Comparison of ENCODE assay signal across 28 cellular contexts in genomic region chr4:129474698-129475097, GRCh38.
"Had no signal": no experiment of that assay in that cellular context is flagged by ENCODE, and none has a peak within 500 bp of the region (broad histone marks: within the 10 kb centered on the region; RNA-seq: fewer than 3 reads in every experiment).

No MANE protein-coding gene starts in this region.

- H3K79me2 ChIP-seq: hepatocyte had no signal

- H3K4me2 ChIP-seq: hepatocyte had no signal

- H3K4me1 ChIP-seq: heart right ventricle, left lung, lower lobe of right lung, suprapubic skin, tibial artery, uterus had no signal

- ATAC-seq: heart right ventricle; left colon; left lung; lower lobe of right lung; mucosa of descending colon; naive thymus-derived CD4-positive, alpha-beta T cell; natural killer cell treated with Interleukin-12 subunit alpha and Interleukin-12 subunit beta and Interleukin-15 and Interleukin-18, amount 100 ng/mL, for 72 hours; right cardiac atrium; sciatic nerve; stimulated activated naive B cell treated with anti-CD40 and anti-IgM and Interleukin-4, amounts not matched to agents 10 μg/mL and 1 μg/mL and 100 μg/mL, for 72 hours; stimulated activated naive CD8-positive, alpha-beta T cell treated with anti-CD3 and anti-CD28 coated beads, Interleukin-15, Interleukin-2, amounts not matched to agents 100 U/mL and 50 U/mL, for 24 hours had no signal

- H3K9me3 ChIP-seq: mucosa of descending colon, ovary, thoracic aorta, tibial artery, uterus had no signal

- H3K4me1 Mint-ChIP-seq: mesothelial cell of epicardium; naive thymus-derived CD4-positive, alpha-beta T cell; stimulated activated naive B cell treated with anti-CD40 and anti-IgM and Interleukin-4, amounts not matched to agents 10 μg/mL and 1 μg/mL and 100 μg/mL, for 72 hours had no signal

- H2AFZ ChIP-seq: hepatocyte had no signal

- H3K27ac ChIP-seq: heart right ventricle, hepatocyte, left lung, lower lobe of right lung, ovary, skin epidermis, suprapubic skin, thoracic aorta, tibial artery, uterus had no signal

- H3K27me3 Mint-ChIP-seq: naive thymus-derived CD4-positive, alpha-beta T cell; natural killer cell treated with Interleukin-12 subunit alpha and Interleukin-12 subunit beta and Interleukin-15 and Interleukin-18, amount 100 ng/mL, for 72 hours; progenitor cell of endocrine pancreas; stimulated activated naive B cell treated with anti-CD40 and anti-IgM and Interleukin-4, amounts not matched to agents 10 μg/mL and 1 μg/mL and 100 μg/mL, for 72 hours had no signal

- DNase-seq: heart right ventricle; kidney; left colon; left lung; lower lobe of right lung; mammary epithelial cell; mesenchymal stem cell; mucosa of descending colon; naive thymus-derived CD4-positive, alpha-beta T cell; ovary; right cardiac atrium; stimulated activated CD4-positive, alpha-beta T cell treated with anti-CD3 and anti-CD28 coated beads, Interleukin-12 subunit alpha, Interleukin-12 subunit beta, amount 100 ng/mL, for 4 hours; stimulated activated CD4-positive, alpha-beta T cell treated with anti-CD3 and anti-CD28 coated beads, Interleukin-15, amount 100 ng/mL, for 24 hours; stimulated activated CD4-positive, alpha-beta T cell treated with anti-CD3 and anti-CD28 coated beads, Interleukin-2, amount 100 ng/mL, for 24 hours; stimulated activated CD4-positive, alpha-beta T cell treated with anti-CD3 and anti-CD28 coated beads, Interleukin-4, amount 100 ng/mL, for 1 hour; stimulated activated naive B cell treated with anti-CD40 and anti-IgM and Interleukin-4, amounts not matched to agents 10 μg/mL and 1 μg/mL and 100 μg/mL, for 72 hours; stimulated activated naive CD8-positive, alpha-beta T cell treated with anti-CD3 and anti-CD28 coated beads, Interleukin-15, Interleukin-2, amounts not matched to agents 100 U/mL and 50 U/mL, for 24 hours; tibial artery; uterus had no signal

- FAIRE-seq: kidney had no signal

- H3K27ac Mint-ChIP-seq: mesothelial cell of epicardium; naive thymus-derived CD4-positive, alpha-beta T cell; natural killer cell treated with Interleukin-12 subunit alpha and Interleukin-12 subunit beta and Interleukin-15 and Interleukin-18, amount 100 ng/mL, for 72 hours; progenitor cell of endocrine pancreas; stimulated activated naive B cell treated with anti-CD40 and anti-IgM and Interleukin-4, amounts not matched to agents 10 μg/mL and 1 μg/mL and 100 μg/mL, for 72 hours; type B pancreatic cell had no signal

- H3K4me3 Mint-ChIP-seq: mesothelial cell of epicardium; naive thymus-derived CD4-positive, alpha-beta T cell; natural killer cell treated with Interleukin-12 subunit alpha and Interleukin-12 subunit beta and Interleukin-15 and Interleukin-18, amount 100 ng/mL, for 72 hours; stimulated activated naive B cell treated with anti-CD40 and anti-IgM and Interleukin-4, amounts not matched to agents 10 μg/mL and 1 μg/mL and 100 μg/mL, for 72 hours; type B pancreatic cell had no signal

- H3K27me3 ChIP-seq: heart right ventricle, hepatocyte, left lung, ovary, suprapubic skin, tibial artery, uterus had no signal

- H3K4me3 ChIP-seq: heart right ventricle, hepatocyte, left lung, lower lobe of right lung, mucosa of descending colon, ovary, skin epidermis, suprapubic skin, thoracic aorta, tibial artery, uterus had no signal

- H3K36me3 ChIP-seq: heart right ventricle, left lung, lower lobe of right lung, ovary, suprapubic skin, thoracic aorta, tibial artery, uterus had no signal
